Comparison of ENCODE assay signal across 14 cellular contexts in the genomic region with DNA sequence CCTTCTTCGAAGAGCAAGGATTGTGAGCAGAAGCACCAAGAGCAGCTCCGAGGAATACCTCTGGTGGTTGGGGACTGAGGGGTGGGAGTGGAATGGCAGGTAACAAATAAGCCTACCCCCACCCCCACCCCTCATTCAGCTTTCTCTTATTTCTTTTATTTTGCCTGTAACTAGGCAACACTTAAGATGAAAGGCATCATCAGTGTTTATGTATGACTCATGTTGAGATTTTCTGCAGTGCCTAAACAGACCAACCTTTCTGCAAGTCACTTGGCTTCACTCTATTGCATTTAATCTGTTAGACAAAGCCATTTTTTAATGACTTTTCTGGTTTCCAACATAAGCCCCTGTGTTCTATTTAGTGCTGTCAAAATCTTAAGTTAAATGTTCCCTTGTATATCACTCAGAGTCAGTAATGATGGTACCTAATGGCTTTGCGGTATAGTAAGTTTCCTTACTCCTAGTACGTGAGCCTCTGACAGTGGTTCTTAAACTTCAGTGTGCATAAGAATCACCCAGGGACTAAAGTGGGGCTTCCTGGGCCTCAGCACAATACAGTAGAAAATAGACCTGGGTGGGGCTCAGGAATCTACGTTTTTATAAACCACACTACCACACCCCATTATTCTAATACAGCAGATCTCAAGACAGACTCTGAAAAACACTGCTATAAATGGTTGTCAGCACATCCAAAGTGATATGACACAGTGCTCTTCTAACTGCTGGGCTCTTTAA. TPM values are rescaled to one million over a fixed set of nuclear protein-coding genes. Genes with fewer than 3 reads are reported as not detected.
DNase-seq lines count a peak whose midpoint lies in the region; ATAC-seq and TF ChIP-seq lines count a peak whose summit lies in the region.
"Had no signal": no experiment of that assay in that cellular context is flagged by ENCODE, and none has a peak within 500 bp of the region (broad histone marks: within the 10 kb centered on the region; RNA-seq: fewer than 3 reads in every experiment).

No MANE protein-coding gene starts in this region.

- intact Hi-C loops in CD14-positive monocyte (cut with micrococcal nuclease), result no loop called here
- intact Hi-C loops in activated CD4-positive, alpha-beta T cell treated with anti-CD3 and anti-CD28 coated beads, Interleukin-2, amount 10 ng/mL, durations not matched to agents 24 days and 14 days (cut with micrococcal nuclease), result no loop called here

- H3K4me3 ChIP-seq in fibroblast of the aortic adventitia (ENCODE audit: low read depth, low read length) (no peak overlapping the region), retinal pigment epithelial cell (ENCODE audit: low read length) (no peak overlapping the region)
- H3K4me3 ChIP-seq: testis had no signal

- peaks cover 10 to 21% (median 16%) of the 10 kb centered on the region in 3 donors for H3K27me3 Mint-ChIP-seq in CD14-positive monocyte (ENCODE audit: low read depth in 3 of 3)
- peaks cover 32 to 57% of the 10 kb centered on the region in 2 donors for H3K27me3 Mint-ChIP-seq in natural killer cell treated with Interleukin-12 subunit alpha and Interleukin-12 subunit beta and Interleukin-15 and Interleukin-18, amount 100 ng/mL, for 72 hours
- peaks cover 12% of the 10 kb centered on the region for H3K27me3 Mint-ChIP-seq in activated CD4-positive, alpha-beta T cell treated with anti-CD3 and anti-CD28 coated beads, Interleukin-2, amount 10 ng/mL, durations not matched to agents 24 days and 14 days

- no peak for ATAC-seq in natural killer cell treated with Interleukin-12 subunit alpha and Interleukin-12 subunit beta and Interleukin-15 and Interleukin-18, amount 100 ng/mL, for 72 hours
- ATAC-seq in GM18520 (IDR thresholded peaks at IDR 0.05; ENCODE audit: unreplicated experiment), result no peak

- H3K9me3 Mint-ChIP-seq in CD14-positive monocyte, result no peaks in the 10 kb centered on the region
- H3K9me3 Mint-ChIP-seq in natural killer cell treated with Interleukin-12 subunit alpha and Interleukin-12 subunit beta and Interleukin-15 and Interleukin-18, amount 100 ng/mL, for 72 hours, result no peaks in the 10 kb centered on the region
- no peaks in the 10 kb centered on the region for H3K9me3 Mint-ChIP-seq in activated CD4-positive, alpha-beta T cell treated with anti-CD3 and anti-CD28 coated beads, Interleukin-2, amount 10 ng/mL, durations not matched to agents 24 days and 14 days
- H3K9me3 Mint-ChIP-seq: activated naive CD8-positive, alpha-beta T cell treated with anti-CD3 and anti-CD28 coated beads for 36 hours; CD8-positive, alpha-beta memory T cell had no signal

- H3K36me3 Mint-ChIP-seq in CD14-positive monocyte, result no peaks in the 10 kb centered on the region
- H3K36me3 Mint-ChIP-seq in natural killer cell treated with Interleukin-12 subunit alpha and Interleukin-12 subunit beta and Interleukin-15 and Interleukin-18, amount 100 ng/mL, for 72 hours, result no peaks in the 10 kb centered on the region
- H3K36me3 Mint-ChIP-seq in activated CD4-positive, alpha-beta T cell treated with anti-CD3 and anti-CD28 coated beads, Interleukin-2, amount 10 ng/mL, durations not matched to agents 24 days and 14 days (ENCODE audit: low read depth), result no peaks in the 10 kb centered on the region
- H3K36me3 Mint-ChIP-seq: activated naive CD8-positive, alpha-beta T cell treated with anti-CD3 and anti-CD28 coated beads for 36 hours; CD8-positive, alpha-beta memory T cell had no signal

- H3K4me1 Mint-ChIP-seq in CD14-positive monocyte, result no peaks in the 10 kb centered on the region
- H3K4me1 Mint-ChIP-seq in natural killer cell treated with Interleukin-12 subunit alpha and Interleukin-12 subunit beta and Interleukin-15 and Interleukin-18, amount 100 ng/mL, for 72 hours (ENCODE audit: low read depth in 2 of 2), result no peaks in the 10 kb centered on the region
- H3K4me1 Mint-ChIP-seq in activated CD4-positive, alpha-beta T cell treated with anti-CD3 and anti-CD28 coated beads, Interleukin-2, amount 10 ng/mL, durations not matched to agents 24 days and 14 days, result no peaks in the 10 kb centered on the region
- H3K4me1 Mint-ChIP-seq: activated naive CD8-positive, alpha-beta T cell treated with anti-CD3 and anti-CD28 coated beads for 36 hours; CD8-positive, alpha-beta memory T cell had no signal

- no peak overlapping the region for H3K27ac Mint-ChIP-seq in CD14-positive monocyte
- no peak overlapping the region for H3K27ac Mint-ChIP-seq in natural killer cell treated with Interleukin-12 subunit alpha and Interleukin-12 subunit beta and Interleukin-15 and Interleukin-18, amount 100 ng/mL, for 72 hours
- H3K27ac Mint-ChIP-seq in activated CD4-positive, alpha-beta T cell treated with anti-CD3 and anti-CD28 coated beads, Interleukin-2, amount 10 ng/mL, durations not matched to agents 24 days and 14 days, result no peak overlapping the region
- H3K27ac Mint-ChIP-seq: activated naive CD8-positive, alpha-beta T cell treated with anti-CD3 and anti-CD28 coated beads for 36 hours had no signal

- DNase-seq in EH (ENCODE audit: low read depth) (peak; percentile 9), RPMI7951 (ENCODE audit: low read depth) (peak; percentile 69), fibroblast of the aortic adventitia (ENCODE audit: low read depth) (peak; percentile 25), retinal pigment epithelial cell (ENCODE audit: low read depth) (peak; percentile 75), CD14-positive monocyte (ENCODE audit: low spot score) (no peak)
- no peak for DNase-seq in natural killer cell treated with Interleukin-12 subunit alpha and Interleukin-12 subunit beta and Interleukin-15 and Interleukin-18, amount 100 ng/mL, for 72 hours (ENCODE audit: low spot score)
- DNase-seq in activated CD4-positive, alpha-beta T cell treated with anti-CD3 and anti-CD28 coated beads, Interleukin-2, amount 10 ng/mL, durations not matched to agents 24 days and 14 days, result no peak
- DNase-seq: activated naive CD8-positive, alpha-beta T cell treated with anti-CD3 and anti-CD28 coated beads for 36 hours; CD8-positive, alpha-beta memory T cell; effector memory CD4-positive, alpha-beta T cell; NCI-H1105; testis had no signal

- TF ChIP-seq CTCF in fibroblast of the aortic adventitia (IDR thresholded peaks at IDR 0.05; ENCODE audit: insufficient read depth, low read length) (no peak), retinal pigment epithelial cell (conservative IDR thresholded peaks at IDR 0.05; ENCODE audit: low read depth, low read length) (no peak), CD14-positive monocyte (IDR thresholded peaks at IDR 0.05) (no peak)

- H3K4me3 Mint-ChIP-seq in CD14-positive monocyte, result no peak overlapping the region
- no peak overlapping the region for H3K4me3 Mint-ChIP-seq in natural killer cell treated with Interleukin-12 subunit alpha and Interleukin-12 subunit beta and Interleukin-15 and Interleukin-18, amount 100 ng/mL, for 72 hours
- no peak overlapping the region for H3K4me3 Mint-ChIP-seq in activated CD4-positive, alpha-beta T cell treated with anti-CD3 and anti-CD28 coated beads, Interleukin-2, amount 10 ng/mL, durations not matched to agents 24 days and 14 days
- H3K4me3 Mint-ChIP-seq: activated naive CD8-positive, alpha-beta T cell treated with anti-CD3 and anti-CD28 coated beads for 36 hours; CD8-positive, alpha-beta memory T cell had no signal

RNA-seq across cellular contexts. Expression of a gene that starts 20.0 kb away (rescaled TPM):
- not detected in 2 replicates for total RNA-seq in RPMI7951 (2014; rRNA removed; shearing (Covaris generic))
- total RNA-seq in fibroblast of the aortic adventitia (ENCODE audit: low replicate concordance), result not detected in 2 replicates
- not detected for polyA plus RNA-seq in CD14-positive monocyte
- total RNA-seq in natural killer cell treated with Interleukin-12 subunit alpha and Interleukin-12 subunit beta and Interleukin-15 and Interleukin-18, amount 100 ng/mL, for 72 hours, result not detected
- not detected in 2 replicates for total RNA-seq in activated CD4-positive, alpha-beta T cell treated with anti-CD3 and anti-CD28 coated beads, Interleukin-2, amount 10 ng/mL, durations not matched to agents 24 days and 14 days
- total RNA-seq: activated CD8-positive, alpha-beta memory T cell treated with anti-CD3 and anti-CD28 coated beads for 36 hours; activated naive CD8-positive, alpha-beta T cell treated with anti-CD3 and anti-CD28 coated beads for 36 hours; CD8-positive, alpha-beta memory T cell had no signal
- polyA plus RNA-seq: CD8-positive, alpha-beta memory T cell had no signal

Comparison
In these comparisons a context has a peak if more than half of its experiments do, and no peak if none do; other contexts are left out.
1. DNase-seq: peak in EH (single experiment), RPMI7951 (single experiment), fibroblast of the aortic adventitia (single experiment) and retinal pigment epithelial cell (single experiment); none in CD14-positive monocyte (single experiment), natural killer cell treated with Interleukin-12 subunit alpha and Interleukin-12 subunit beta and Interleukin-15 and Interleukin-18, amount 100 ng/mL, for 72 hours (single experiment) and activated CD4-positive, alpha-beta T cell treated with anti-CD3 and anti-CD28 coated beads, Interleukin-2, amount 10 ng/mL, durations not matched to agents 24 days and 14 days (single experiment).